1 cellular context compared by ENCODE assay signal in the genomic region with DNA sequence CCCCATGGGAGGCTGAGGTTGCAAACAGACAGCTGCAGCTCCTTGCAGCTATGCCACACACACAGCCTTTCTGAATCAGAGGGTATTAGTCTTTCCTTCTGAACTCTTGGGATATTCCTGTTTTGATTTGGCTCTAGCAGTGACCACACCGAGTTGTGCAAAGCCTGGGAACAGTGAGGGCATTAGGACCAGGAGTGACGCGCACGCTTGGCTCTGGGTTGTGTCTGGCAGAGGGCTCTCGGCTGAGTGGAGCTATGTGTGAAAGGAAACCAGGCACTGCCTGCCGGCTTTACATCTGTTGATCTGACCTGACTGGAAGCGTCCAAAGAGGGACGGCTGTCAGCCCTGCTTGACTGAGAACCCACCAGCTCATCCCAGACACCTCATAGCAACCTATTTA.
TF ChIP-seq lines count a peak whose summit lies in the region.

A gene with protein sequence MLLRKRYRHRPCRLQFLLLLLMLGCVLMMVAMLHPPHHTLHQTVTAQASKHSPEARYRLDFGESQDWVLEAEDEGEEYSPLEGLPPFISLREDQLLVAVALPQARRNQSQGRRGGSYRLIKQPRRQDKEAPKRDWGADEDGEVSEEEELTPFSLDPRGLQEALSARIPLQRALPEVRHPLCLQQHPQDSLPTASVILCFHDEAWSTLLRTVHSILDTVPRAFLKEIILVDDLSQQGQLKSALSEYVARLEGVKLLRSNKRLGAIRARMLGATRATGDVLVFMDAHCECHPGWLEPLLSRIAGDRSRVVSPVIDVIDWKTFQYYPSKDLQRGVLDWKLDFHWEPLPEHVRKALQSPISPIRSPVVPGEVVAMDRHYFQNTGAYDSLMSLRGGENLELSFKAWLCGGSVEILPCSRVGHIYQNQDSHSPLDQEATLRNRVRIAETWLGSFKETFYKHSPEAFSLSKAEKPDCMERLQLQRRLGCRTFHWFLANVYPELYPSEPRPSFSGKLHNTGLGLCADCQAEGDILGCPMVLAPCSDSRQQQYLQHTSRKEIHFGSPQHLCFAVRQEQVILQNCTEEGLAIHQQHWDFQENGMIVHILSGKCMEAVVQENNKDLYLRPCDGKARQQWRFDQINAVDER (plus strand): TSS at position 292 of the 400 bp plus-strand sequence. CDS start 472 bp downstream, outside the sequence.

TF ChIP-seq in GM23338, 12 proteins besides CTCF, POLR2A, EP300 and RAD21 (continued from another document):
- TF ChIP-seq, protein P1, sequence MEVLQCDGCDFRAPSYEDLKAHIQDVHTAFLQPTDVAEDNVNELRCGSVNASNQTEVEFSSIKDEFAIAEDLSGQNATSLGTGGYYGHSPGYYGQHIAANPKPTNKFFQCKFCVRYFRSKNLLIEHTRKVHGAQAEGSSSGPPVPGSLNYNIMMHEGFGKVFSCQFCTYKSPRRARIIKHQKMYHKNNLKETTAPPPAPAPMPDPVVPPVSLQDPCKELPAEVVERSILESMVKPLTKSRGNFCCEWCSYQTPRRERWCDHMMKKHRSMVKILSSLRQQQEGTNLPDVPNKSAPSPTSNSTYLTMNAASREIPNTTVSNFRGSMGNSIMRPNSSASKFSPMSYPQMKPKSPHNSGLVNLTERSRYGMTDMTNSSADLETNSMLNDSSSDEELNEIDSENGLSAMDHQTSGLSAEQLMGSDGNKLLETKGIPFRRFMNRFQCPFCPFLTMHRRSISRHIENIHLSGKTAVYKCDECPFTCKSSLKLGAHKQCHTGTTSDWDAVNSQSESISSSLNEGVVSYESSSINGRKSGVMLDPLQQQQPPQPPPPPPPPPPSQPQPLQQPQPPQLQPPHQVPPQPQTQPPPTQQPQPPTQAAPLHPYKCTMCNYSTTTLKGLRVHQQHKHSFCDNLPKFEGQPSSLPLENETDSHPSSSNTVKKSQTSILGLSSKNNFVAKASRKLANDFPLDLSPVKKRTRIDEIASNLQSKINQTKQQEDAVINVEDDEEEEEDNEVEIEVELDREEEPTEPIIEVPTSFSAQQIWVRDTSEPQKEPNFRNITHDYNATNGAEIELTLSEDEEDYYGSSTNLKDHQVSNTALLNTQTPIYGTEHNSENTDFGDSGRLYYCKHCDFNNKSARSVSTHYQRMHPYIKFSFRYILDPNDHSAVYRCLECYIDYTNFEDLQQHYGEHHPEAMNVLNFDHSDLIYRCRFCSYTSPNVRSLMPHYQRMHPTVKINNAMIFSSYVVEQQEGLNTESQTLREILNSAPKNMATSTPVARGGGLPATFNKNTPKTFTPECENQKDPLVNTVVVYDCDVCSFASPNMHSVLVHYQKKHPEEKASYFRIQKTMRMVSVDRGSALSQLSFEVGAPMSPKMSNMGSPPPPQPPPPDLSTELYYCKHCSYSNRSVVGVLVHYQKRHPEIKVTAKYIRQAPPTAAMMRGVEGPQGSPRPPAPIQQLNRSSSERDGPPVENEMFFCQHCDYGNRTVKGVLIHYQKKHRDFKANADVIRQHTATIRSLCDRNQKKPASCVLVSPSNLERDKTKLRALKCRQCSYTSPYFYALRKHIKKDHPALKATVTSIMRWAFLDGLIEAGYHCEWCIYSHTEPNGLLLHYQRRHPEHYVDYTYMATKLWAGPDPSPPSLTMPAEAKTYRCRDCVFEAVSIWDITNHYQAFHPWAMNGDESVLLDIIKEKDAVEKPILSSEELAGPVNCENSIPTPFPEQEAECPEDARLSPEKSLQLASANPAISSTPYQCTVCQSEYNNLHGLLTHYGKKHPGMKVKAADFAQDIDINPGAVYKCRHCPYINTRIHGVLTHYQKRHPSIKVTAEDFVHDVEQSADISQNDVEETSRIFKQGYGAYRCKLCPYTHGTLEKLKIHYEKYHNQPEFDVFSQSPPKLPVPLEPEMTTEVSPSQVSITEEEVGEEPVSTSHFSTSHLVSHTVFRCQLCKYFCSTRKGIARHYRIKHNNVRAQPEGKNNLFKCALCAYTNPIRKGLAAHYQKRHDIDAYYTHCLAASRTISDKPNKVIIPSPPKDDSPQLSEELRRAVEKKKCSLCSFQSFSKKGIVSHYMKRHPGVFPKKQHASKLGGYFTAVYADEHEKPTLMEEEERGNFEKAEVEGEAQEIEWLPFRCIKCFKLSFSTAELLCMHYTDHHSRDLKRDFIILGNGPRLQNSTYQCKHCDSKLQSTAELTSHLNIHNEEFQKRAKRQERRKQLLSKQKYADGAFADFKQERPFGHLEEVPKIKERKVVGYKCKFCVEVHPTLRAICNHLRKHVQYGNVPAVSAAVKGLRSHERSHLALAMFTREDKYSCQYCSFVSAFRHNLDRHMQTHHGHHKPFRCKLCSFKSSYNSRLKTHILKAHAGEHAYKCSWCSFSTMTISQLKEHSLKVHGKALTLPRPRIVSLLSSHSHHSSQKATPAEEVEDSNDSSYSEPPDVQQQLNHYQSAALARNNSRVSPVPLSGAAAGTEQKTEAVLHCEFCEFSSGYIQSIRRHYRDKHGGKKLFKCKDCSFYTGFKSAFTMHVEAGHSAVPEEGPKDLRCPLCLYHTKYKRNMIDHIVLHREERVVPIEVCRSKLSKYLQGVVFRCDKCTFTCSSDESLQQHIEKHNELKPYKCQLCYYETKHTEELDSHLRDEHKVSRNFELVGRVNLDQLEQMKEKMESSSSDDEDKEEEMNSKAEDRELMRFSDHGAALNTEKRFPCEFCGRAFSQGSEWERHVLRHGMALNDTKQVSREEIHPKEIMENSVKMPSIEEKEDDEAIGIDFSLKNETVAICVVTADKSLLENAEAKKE (CRISPR knock-in tag; IDR thresholded peaks at IDR 0.05): no peak
